In the genomic region with DNA sequence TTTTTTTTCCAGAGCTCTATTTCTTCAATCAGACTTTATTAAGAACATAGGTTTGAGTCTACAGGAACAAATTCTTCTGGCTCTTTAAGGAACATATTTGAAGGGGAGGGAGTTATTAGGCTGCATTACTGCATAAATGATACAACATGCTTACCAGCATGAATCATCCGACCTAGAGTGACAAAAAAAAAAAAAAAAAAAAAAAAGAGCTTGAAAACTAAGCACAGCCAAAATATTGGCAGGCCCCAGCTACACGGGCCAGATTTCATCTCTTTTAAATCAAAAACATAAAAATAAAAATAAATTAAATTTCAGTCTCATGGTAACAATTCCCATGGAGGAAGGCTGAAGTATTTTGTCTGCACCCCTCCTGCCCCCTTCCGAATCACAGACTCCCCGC, we compare ENCODE assay signal across 12 cellular contexts. TPM values are rescaled to one million over a fixed set of nuclear protein-coding genes. Genes with fewer than 3 reads are reported as not detected.
DNase-seq lines count a peak whose midpoint lies in the region; ATAC-seq and TF ChIP-seq lines count a peak whose summit lies in the region.
"Had no signal": no experiment of that assay in that cellular context is flagged by ENCODE, and none has a peak within 500 bp of the region (broad histone marks: within the 10 kb centered on the region; RNA-seq: fewer than 3 reads in every experiment).

No MANE protein-coding gene starts in this region.

- 2% methylated on average over 4 of the region's 4 CpGs for WGBS in right cardiac atrium
- 0 to 6% methylated on average over 2 of the region's 4 CpGs for WGBS in mesodermal cell (ENCODE audit: insufficient coverage in 2 of 2), 2 experiments

- H3K4me1 ChIP-seq in right cardiac atrium (ENCODE audit: control insufficient read depth, insufficient read depth, low read length) (no peaks in the 10 kb centered on the region), mesodermal cell (ENCODE audit: control insufficient read depth, insufficient read depth, low read length, poor library complexity, severe bottlenecking) (no peaks in the 10 kb centered on the region), vagina (peaks cover 5% of the 10 kb centered on the region)

- TF ChIP-seq CTCF in dorsolateral prefrontal cortex (IDR thresholded peaks at IDR 0.05 in 54 of 56, conservative IDR thresholded peaks at IDR 0.05 in 2 of 56; ENCODE audit: low read depth in 1 of 56, partially characterized antibody in 56 of 56): no peak
- no peak for TF ChIP-seq CTCF in vagina (IDR thresholded peaks at IDR 0.05)

- H3K4me3 ChIP-seq in right cardiac atrium (ENCODE audit: low read length) (peak overlapping the region; percentile 42), dorsolateral prefrontal cortex (peak overlapping the region; percentile 15 to 77 (median 58)), mesodermal cell (ENCODE audit: extremely low read depth, insufficient read depth, low read length, poor library complexity, severe bottlenecking) (peak overlapping the region; percentile 57), vagina (peak overlapping the region; percentile 43 to 46)

- H3K9me3 ChIP-seq in right cardiac atrium (ENCODE audit: control insufficient read depth, low read length): no peaks in the 10 kb centered on the region
- no peaks in the 10 kb centered on the region for H3K9me3 ChIP-seq in mesodermal cell (ENCODE audit: control insufficient read depth, low read length)
- H3K9me3 ChIP-seq in vagina: no peaks in the 10 kb centered on the region
- H3K9me3 ChIP-seq: Peyer's patch, uterus had no signal

- DNase-seq in right cardiac atrium (no peak), cardiac septum (ENCODE audit: low spot score) (no peak), dorsolateral prefrontal cortex (no peak), vagina (ENCODE audit: extremely low spot score in 2 of 2) (no peak), NCI-H524 treated with DMSO at 0.1 percent for 48 hours (lab: John Stamatoyannopoulos, UW) (no peak)
- DNase-seq in activated CD4-positive, alpha-beta T cell treated with anti-CD3 and anti-CD28 coated beads, Interleukin-2, amount 50 U/mL, for 48 hours: no peak
- DNase-seq: activated CD4-positive, alpha-beta T cell treated with anti-CD3 and anti-CD28 coated beads, Interleukin-2, amount 10 ng/mL, durations not matched to agents 7 days and 5 days; NCI-H1436 treated with DMSO at 0.1 percent for 48 hours; Peyer's patch; uterus had no signal

- TF ChIP-seq POLR2A in vagina (IDR thresholded peaks at IDR 0.05): no peak

- no peak for ATAC-seq in right cardiac atrium
- no peak for ATAC-seq in HG02759 (IDR thresholded peaks at IDR 0.05; ENCODE audit: unreplicated experiment)

- H3K36me3 ChIP-seq in mesodermal cell (ENCODE audit: control insufficient read depth, insufficient read depth, low read length) (no peaks in the 10 kb centered on the region), vagina (no peaks in the 10 kb centered on the region)
- H3K36me3 ChIP-seq: Peyer's patch, uterus had no signal

- intact Hi-C loops in right cardiac atrium (cut with DNase I) (no loop called here), cardiac septum (cut with DNase I) (no loop called here), dorsolateral prefrontal cortex (cut with DNase I) (no loop called here), vagina (cut with DNase I) (no loop called here)

- H3K27ac ChIP-seq in right cardiac atrium (ENCODE audit: low read length): no peak overlapping the region
- no peak overlapping the region for H3K27ac ChIP-seq in dorsolateral prefrontal cortex
- peak overlapping the region; percentile 41 for H3K27ac ChIP-seq in mesodermal cell (ENCODE audit: low read depth, low read length, severe bottlenecking)
- no peak overlapping the region for H3K27ac ChIP-seq in vagina
- H3K27ac ChIP-seq: Peyer's patch, uterus had no signal

- H3K27me3 ChIP-seq in right cardiac atrium (ENCODE audit: control insufficient read depth, insufficient read depth) (peaks cover 5% of the 10 kb centered on the region), dorsolateral prefrontal cortex (peaks cover 0 to 69% (median 30%) of the 10 kb centered on the region in 45 donors), vagina (no peaks in the 10 kb centered on the region)
- H3K27me3 ChIP-seq: Peyer's patch, uterus had no signal

RNA-seq across cellular contexts. Expression of a gene that starts 26.3 kb away (rescaled TPM):
- total RNA-seq in right cardiac atrium (1 to 10 TPM; 1.9 to 3.2 (median 2.6) TPM), cardiac septum (2.1 TPM), dorsolateral prefrontal cortex (1 to 10 TPM in 42 of 120 experiments, under 1 TPM in 60, not detected in 18; 0.19 to 9.1 (median 0.85) TPM), vagina (1.2 TPM)
- polyA plus RNA-seq in right cardiac atrium: 2.7 TPM
- polyA plus RNA-seq in mesodermal cell (2013, experiment 1 of 2): 195 TPM
- polyA plus RNA-seq in mesodermal cell (2013, experiment 2 of 2): 141 TPM
